ENCODE assay signal across 1 cellular context in the genomic region with DNA sequence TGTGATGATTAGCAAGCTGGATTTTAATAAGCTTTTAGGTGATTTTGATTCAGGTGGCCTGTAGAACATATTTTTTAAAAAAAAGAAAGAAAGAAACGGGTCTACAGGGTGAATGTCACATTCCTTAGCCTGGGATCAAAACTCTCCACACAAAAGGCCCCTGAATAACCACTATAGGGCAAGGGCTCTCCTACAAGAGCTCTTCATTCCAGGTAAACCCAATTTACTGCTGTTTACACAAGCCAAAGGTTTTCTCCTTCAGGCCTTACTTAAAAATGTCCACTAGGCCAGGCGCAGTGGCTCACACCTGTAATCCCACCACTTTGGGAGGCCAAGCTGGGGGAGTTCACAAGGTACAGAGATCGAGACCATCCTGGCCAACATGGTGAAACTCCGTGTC.
TF ChIP-seq lines count a peak whose summit lies in the region.

No MANE protein-coding gene starts in this region.

TF ChIP-seq in GM12878, 131 proteins besides CTCF, POLR2A, EP300 and RAD21:
- TF ChIP-seq POLR2AphosphoS5 (IDR thresholded peaks at IDR 0.05; ENCODE audit: low read length) (0 out of 2 replicates have a peak, but pooled peaks have one; percentile 6), RB1 (IDR thresholded peaks at IDR 0.05; ENCODE audit: borderline replicate concordance) (no peak)
TF ChIP-seq in GM12878: peak in this region for 1.
